ENCODE assay signal across 24 cellular contexts in genomic region chr9:105833271-105833975, GRCh38.
"Had no signal": no experiment of that assay in that cellular context is flagged by ENCODE, and none has a peak within 500 bp of the region (broad histone marks: within the 10 kb centered on the region; RNA-seq: fewer than 3 reads in every experiment).

No MANE protein-coding gene starts in this region.

- DNase-seq: activated B cell treated with CpG ODN at 0.5 μM for 24 hours; activated CD4-positive, alpha-beta T cell treated with anti-CD3 and anti-CD28 coated beads, Interleukin-2, amount 50 U/mL, for 1 hour; activated CD8-positive, alpha-beta T cell treated with anti-CD3 and anti-CD28 coated beads for 36 hours; activated T-cell treated with anti-CD3 and anti-CD28 coated beads, Interleukin-2, amount 50 U/mL, for 4 hours; dorsolateral prefrontal cortex; effector memory CD4-positive, alpha-beta T cell; erythroblast; islet precursor cell; left ventricle myocardium inferior; mucosa of descending colon; posterior cingulate gyrus; right cardiac atrium; spleen; stimulated activated naive CD4-positive, alpha-beta T cell treated with Interleukin-2 at 50 U/mL for 16 hours; T-helper 17 cell; T1000; testis; transverse colon had no signal

- FAIRE-seq: colon, urothelium cell line had no signal

- H3K36me3 ChIP-seq: gastroesophageal sphincter, left ventricle myocardium inferior, spleen, transverse colon had no signal

- H3K27me3 ChIP-seq: dorsolateral prefrontal cortex, gastroesophageal sphincter, hepatocyte, spleen, testis, transverse colon had no signal

- ATAC-seq: activated CD8-positive, alpha-beta T cell treated with anti-CD3 and anti-CD28 coated beads for 36 hours; activated naive CD4-positive, alpha-beta T cell treated with anti-CD3 and anti-CD28 coated beads, Interleukin-2, amount 50 U/mL, for 72 hours; activated T-cell treated with anti-CD3 and anti-CD28 coated beads, Interleukin-2, amount 50 U/mL, for 4 hours; gastroesophageal sphincter; mucosa of descending colon; right cardiac atrium; T-helper 17 cell had no signal

- H3K4me3 ChIP-seq: dorsolateral prefrontal cortex, gastroesophageal sphincter, hepatocyte, left ventricle myocardium inferior, lung, mucosa of descending colon, spleen, testis, transverse colon had no signal
